In genomic region chr10:102449321-102450123, GRCh38 we compare ENCODE assay signal across 8 cellular contexts. TPM values are rescaled to one million over a fixed set of nuclear protein-coding genes. Genes with fewer than 3 reads are reported as not detected.
DNase-seq lines count a peak whose midpoint lies in the region; ATAC-seq and TF ChIP-seq lines count a peak whose summit lies in the region.

No MANE protein-coding gene starts in this region.

- H3K4me1 ChIP-seq in colonic mucosa (no peaks in the 10 kb centered on the region), lung (ENCODE audit: control insufficient read depth in 2 of 2, insufficient read depth in 2 of 2, low read length in 2 of 2) (peaks cover 0 to 9% of the 10 kb centered on the region in 2 donors)

- H3K9me3 ChIP-seq in colonic mucosa (no peaks in the 10 kb centered on the region), lung (ENCODE audit: control insufficient read depth in 2 of 2, insufficient read depth in 1 of 2, low read length in 1 of 2) (no peaks in the 10 kb centered on the region)

- H3K4me3 ChIP-seq in colonic mucosa: peak overlapping the region; percentile 71
- H3K4me3 ChIP-seq in lung: peak overlapping the region; percentile 90

- H3K9ac ChIP-seq in colonic mucosa (ENCODE audit: low read depth in 2 of 2, low read length in 2 of 2): peak overlapping the region; percentile 91 to 97

- intact Hi-C loops in colonic mucosa (cut with DNase I): no loop called here

- TF ChIP-seq CTCF in colonic mucosa (IDR thresholded peaks at IDR 0.05) (no peak), lung (IDR thresholded peaks at IDR 0.05; ENCODE audit: control extremely low read depth, extremely low read depth) (no peak)

- ATAC-seq in GM18498 (IDR thresholded peaks at IDR 0.05; ENCODE audit: unreplicated experiment): peak; percentile 53
- peak; percentile 54 for ATAC-seq in HG03045 (IDR thresholded peaks at IDR 0.05; ENCODE audit: unreplicated experiment)
- ATAC-seq in lung (ENCODE audit: insufficient read depth, low FRiP score): peak; percentile 57

- 7 to 8% methylated on average over 30 of the region's 30 CpGs for WGBS in lung, 2 donors

- H3K27ac ChIP-seq in colonic mucosa (peak overlapping the region; percentile 92), lung (ENCODE audit: low read depth in 1 of 2, low read length in 1 of 2) (peak overlapping the region in 1 of 2 donors; percentile 95)

- no peaks in the 10 kb centered on the region for H3K27me3 ChIP-seq in colonic mucosa
- no peaks in the 10 kb centered on the region for H3K27me3 ChIP-seq in lung (ENCODE audit: control insufficient read depth, insufficient read depth)

- DNase-seq in NCI-H226: peak; percentile 79
- peak; percentile 92 for DNase-seq in activated CD4-positive, alpha-beta T cell treated with anti-CD3 and anti-CD28 coated beads for 48 hours
- peak; percentile 91 for DNase-seq in colonic mucosa
- DNase-seq in lung (ENCODE audit: low spot score): peak; percentile 87
- DNase-seq in stimulated activated CD8-positive, alpha-beta memory T cell treated with anti-CD3 and anti-CD28 coated beads, Interleukin-12 subunit alpha, Interleukin-12 subunit beta, amount 100 ng/mL, for 4 hours (ENCODE audit: low read depth): peak; percentile 69
- DNase-seq in GM19240 (ENCODE audit: insufficient read length, low spot score): no peak

- no peaks in the 10 kb centered on the region for H3K36me3 ChIP-seq in colonic mucosa
- no peaks in the 10 kb centered on the region for H3K36me3 ChIP-seq in lung (ENCODE audit: control insufficient read depth in 2 of 2, insufficient read depth in 2 of 2, low read length in 2 of 2)

RNA-seq across cellular contexts. Expression of gene C10orf95, which starts 1.8 kb away (rescaled TPM):
- 1 to 10 TPM; 2.8 to 4.8 TPM for total RNA-seq in colonic mucosa
- 10 to 100 TPM in 1 of 2 donors, 1 to 10 TPM in 1; 6.0 to 20.4 TPM for total RNA-seq in lung
- 1 to 10 TPM; 3.9 to 6.4 TPM for polyA plus RNA-seq in lung

RNA-seq across cellular contexts. Expression of gene CUEDC2, which starts 17.1 kb away (rescaled TPM):
- total RNA-seq in colonic mucosa: 10 to 100 TPM; 30.2 to 32.1 TPM
- 10 to 100 TPM; 33.4 to 46.0 TPM for total RNA-seq in lung
- polyA plus RNA-seq in lung: 10 to 100 TPM; 42.1 to 63.8 TPM

RNA-seq across cellular contexts. Expression of gene FBXL15, which starts 28.9 kb away (rescaled TPM):
- 10 to 100 TPM; 23.7 to 37.3 TPM for total RNA-seq in colonic mucosa
- 10 to 100 TPM in 1 of 2 donors, 1 to 10 TPM in 1; 9.4 to 23.6 TPM for total RNA-seq in lung
- 10 to 100 TPM; 13.7 to 40.4 TPM for polyA plus RNA-seq in lung

RNA-seq across cellular contexts. Expression of gene PSD, which starts 30.9 kb away (rescaled TPM):
- total RNA-seq in colonic mucosa (10 to 100 TPM in 1 of 2 donors, 1 to 10 TPM in 1; 4.2 to 22.5 TPM), lung (1 to 10 TPM; 4.6 to 5.3 TPM)
- 1 to 10 TPM; 1.1 to 1.9 TPM for polyA plus RNA-seq in lung

RNA-seq across cellular contexts. Expression of gene ACTR1A, which starts 53.0 kb away (rescaled TPM):
- total RNA-seq in colonic mucosa (10 to 100 TPM; 76.4 to 88.8 TPM), lung (10 to 100 TPM; 88.9 to 96.0 TPM)
- polyA plus RNA-seq in lung: 10 to 100 TPM; 72.0 to 79.7 TPM
